13 cellular contexts compared by ENCODE assay signal in the genomic region with DNA sequence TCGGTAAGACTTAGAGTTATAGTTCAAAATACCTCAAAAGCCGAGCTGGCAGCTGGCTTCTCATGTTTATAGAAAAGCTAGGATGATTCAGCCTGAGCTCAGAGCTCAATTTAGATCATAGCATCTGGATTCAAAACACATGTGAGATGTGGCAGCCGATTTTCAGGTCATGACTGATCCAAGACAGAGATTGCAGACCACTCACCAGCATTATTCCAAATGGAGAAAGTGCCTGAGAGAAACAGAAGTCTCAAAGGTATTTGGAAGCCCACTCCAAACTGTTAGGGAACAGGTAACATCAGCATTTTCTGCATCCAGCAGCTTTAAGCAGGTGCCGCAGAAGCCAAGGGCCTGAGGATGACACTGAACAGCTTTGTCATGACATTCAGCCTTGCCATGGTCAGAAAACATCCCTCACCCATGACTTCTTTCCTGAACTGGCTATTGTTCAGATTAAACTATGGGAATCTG.
DNase-seq lines count a peak whose midpoint lies in the region; ATAC-seq and TF ChIP-seq lines count a peak whose summit lies in the region.
"Had no signal": no experiment of that assay in that cellular context is flagged by ENCODE, and none has a peak within 500 bp of the region (broad histone marks: within the 10 kb centered on the region; RNA-seq: fewer than 3 reads in every experiment).

No MANE protein-coding gene starts in this region.

- H3K4me1 Mint-ChIP-seq in T-cell: peaks cover 72 to 91% (median 72%) of the 10 kb centered on the region in 3 donors

- no peaks in the 10 kb centered on the region for H3K36me3 ChIP-seq in skeletal muscle tissue (ENCODE audit: control insufficient read depth in 3 of 3, insufficient read depth in 3 of 3, low read length in 3 of 3)
- no peaks in the 10 kb centered on the region for H3K36me3 ChIP-seq in BE2C
- H3K36me3 ChIP-seq: left ventricle myocardium inferior had no signal

- peak in 3 of 4 experiments; percentile 46 to 53 (median 52) for ATAC-seq in T-cell (replicated peaks in 1 of 4)
- ATAC-seq: WTC11 had no signal

- H3K27ac ChIP-seq in skeletal muscle tissue (ENCODE audit: low read depth, low read length): peak overlapping the region; percentile 57
- H3K27ac ChIP-seq: left ventricle myocardium inferior had no signal

- H3K9ac ChIP-seq in skeletal muscle tissue (ENCODE audit: low read depth in 1 of 3, low read length in 3 of 3): peak overlapping the region in 2 of 3 donors; percentile 12 to 35

- H3K4me1 ChIP-seq in skeletal muscle tissue (ENCODE audit: control insufficient read depth in 3 of 3, insufficient read depth in 3 of 3, low read length in 3 of 3): peaks cover 14 to 25% (median 15%) of the 10 kb centered on the region in 3 donors
- H3K4me1 ChIP-seq in BE2C: peaks cover 10% of the 10 kb centered on the region; the same call in 1 of the 2 replicates

- CTCF ChIA-PET in T-cell (lab: Charles Lee): no interaction called here

- POLR2A ChIA-PET in T-cell (lab: Charles Lee): interaction anchor here in 1 of 2 donors (0.5 kb wide), 1 partner anchor 106 kb away, joined by 3 read pairs; no protein-coding TSS in a partner anchor

- peak overlapping the region; percentile 73 to 88 for H3K27ac Mint-ChIP-seq in T-cell
- H3K27ac Mint-ChIP-seq: WTC11 had no signal

- H3K9me3 ChIP-seq in skeletal muscle tissue (ENCODE audit: control insufficient read depth in 3 of 3, low read length in 3 of 3) (no peaks in the 10 kb centered on the region), BE2C (no peaks in the 10 kb centered on the region; the same call in 1 of the 2 replicates)
- H3K9me3 ChIP-seq: left ventricle myocardium inferior had no signal

- DNase-seq in activated CD4-positive, alpha-beta T cell treated with anti-CD3 and anti-CD28 coated beads for 48 hours: peak; percentile 44
- DNase-seq in activated CD4-positive, alpha-beta T cell treated with anti-CD3 and anti-CD28 coated beads, Interleukin-2, amount 50 U/mL, for 4 hours: no peak
- DNase-seq in T-cell (no peak), fibroblast of pulmonary artery (ENCODE audit: low read depth) (peak; percentile 10), hippocampal formation (lab: John Stamatoyannopoulos, UW) (no peak), BE2C (no peak), medulla oblongata (ENCODE audit: extremely low spot score) (no peak)
- DNase-seq: AML-193, KG1, left ventricle myocardium inferior had no signal

- H3K4me3 ChIP-seq in fibroblast of pulmonary artery (replicated peaks; ENCODE audit: low read depth, low read length) (no peak overlapping the region), skeletal muscle tissue (ENCODE audit: low read length in 3 of 3) (no peak overlapping the region), BE2C (ENCODE audit: low read depth, low read length) (no peak overlapping the region)

- TF ChIP-seq CTCF in fibroblast of pulmonary artery (IDR thresholded peaks at IDR 0.05; ENCODE audit: low read length, missing control alignments) (no peak), BE2C (IDR thresholded peaks at IDR 0.05; ENCODE audit: low read depth, low read length) (no peak)

- peak overlapping the region in 2 of 3 donors; percentile 28 to 56 for H3K4me3 Mint-ChIP-seq in T-cell
- H3K4me3 Mint-ChIP-seq: WTC11 had no signal

- peaks cover 31% of the 10 kb centered on the region for H3K36me3 Mint-ChIP-seq in T-cell

- H3K27me3 Mint-ChIP-seq in T-cell: no peaks in the 10 kb centered on the region

- H3K9me3 Mint-ChIP-seq in T-cell: peaks cover 0 to 13% (median 11%) of the 10 kb centered on the region in 3 donors

- H3K27me3 ChIP-seq in skeletal muscle tissue (ENCODE audit: control insufficient read depth in 3 of 3, insufficient read depth in 3 of 3, low read length in 3 of 3) (no peaks in the 10 kb centered on the region), BE2C (no peaks in the 10 kb centered on the region)
- H3K27me3 ChIP-seq: dorsolateral prefrontal cortex had no signal

Comparison
In these comparisons a context has a peak if more than half of its experiments do, and no peak if none do; other contexts are left out.
1. DNase-seq: peak in activated CD4-positive, alpha-beta T cell treated with anti-CD3 and anti-CD28 coated beads for 48 hours (single experiment) and fibroblast of pulmonary artery (single experiment); none in activated CD4-positive, alpha-beta T cell treated with anti-CD3 and anti-CD28 coated beads, Interleukin-2, amount 50 U/mL, for 4 hours (0 of 2), T-cell (0 of 34), hippocampal formation (0 of 2), BE2C (single experiment) and medulla oblongata (single experiment).